8 cellular contexts compared by ENCODE assay signal in genomic region chr14:55446127-55446736, GRCh38. TPM values are rescaled to one million over a fixed set of nuclear protein-coding genes. Genes with fewer than 3 reads are reported as not detected.
DNase-seq lines count a peak whose midpoint lies in the region; ATAC-seq, FAIRE-seq and TF ChIP-seq lines count a peak whose summit lies in the region.

No MANE protein-coding gene starts in this region.

- H3K9me3 ChIP-seq in T-helper 17 cell (ENCODE audit: control insufficient read depth, low read length, poor library complexity, severe bottlenecking) (no peaks in the 10 kb centered on the region), K562 (replicated peaks; ENCODE audit: control insufficient read depth, insufficient read depth, low read depth, low read length) (no peaks in the 10 kb centered on the region)

- WGBS in K562 (ENCODE audit: insufficient coverage, low coverage, missing lambda C conversion rate) = 5% methylated on average over 5 of the region's 5 CpGs

- H3K4me1 Mint-ChIP-seq in T-helper 17 cell = peaks cover 4% of the 10 kb centered on the region

- intact Hi-C loops in K562 (cut with micrococcal nuclease) = loop anchor here (10.0 kb wide), 2 partner anchors 249 to 279 kb away; no protein-coding TSS in a partner anchor

- TF ChIP-seq CTCF in GM13976 (IDR thresholded peaks at IDR 0.05; ENCODE audit: borderline replicate concordance, control extremely low read depth, extremely low read depth, insufficient read depth, missing control alignments) = peak; percentile 62
- peak; percentile 61 to 69 (median 67) for TF ChIP-seq CTCF in K562 (IDR thresholded peaks at IDR 0.05 in 2 of 3, conservative IDR thresholded peaks at IDR 0.05 in 1 of 3; ENCODE audit: insufficient read depth in 2 of 3, low read depth in 1 of 3, low read length in 3 of 3)

- in situ Hi-C loops in GM13976 (cut with MboI; ENCODE audit: low sequenced_read_pairs, unreplicated experiment) = loop anchor here (25.0 kb wide), 1 partner anchor 266 kb away; no protein-coding TSS in a partner anchor
- in situ Hi-C loops in K562 (cut with MboI) = loop anchor here (10.0 kb wide), 1 partner anchor 1029 kb away; no protein-coding TSS in a partner anchor

- H3K27me3 Mint-ChIP-seq in T-helper 17 cell = no peaks in the 10 kb centered on the region

- DNase-seq in GM13976 (ENCODE audit: low spot score) (peak; percentile 67), NCI-H1694 treated with DMSO at 0.1 percent for 48 hours (lab: John Stamatoyannopoulos, UW) (peak; percentile 80), T-helper 17 cell (peak in 2 of 3 donors; percentile 13 to 43), K562 (ENCODE audit: extremely low read depth in 1 of 4, low spot score in 3 of 4) (peak; percentile 48 to 81 (median 54)), inferior parietal cortex (ENCODE audit: extremely low spot score) (peak; percentile 82)
- peak; percentile 15 for DNase-seq in stimulated activated CD4-positive, alpha-beta T cell treated with anti-CD3 and anti-CD28 coated beads, Interleukin-1b, Interleukin-23, amount 100 ng/mL, for 1 hour (ENCODE audit: low read depth in 2 of 2)

- BruUV-seq in K562 (replicated peaks; lab: Mats Ljungman, UMichigan) = no TSS peak

- H3K27ac ChIP-seq in ACC112 (ENCODE audit: low read depth, low read length) (peak overlapping the region; percentile 91), K562 (ENCODE audit: extremely low read depth, low read depth, low read length) (no peak overlapping the region)

- no peak overlapping the region for H3K27ac Mint-ChIP-seq in T-helper 17 cell

- H3K4me3 ChIP-seq in ACC112 (ENCODE audit: low read depth, low read length) (peak overlapping the region; percentile 55), K562 (no peak overlapping the region)

- H4K20me1 ChIP-seq in K562 (replicated peaks; ENCODE audit: control insufficient read depth, insufficient read depth, low read length) = no peaks in the 10 kb centered on the region

- H3K4me1 ChIP-seq in ACC112 (ENCODE audit: control insufficient read depth, insufficient read depth, low read length, unreplicated experiment) (peaks cover 43% of the 10 kb centered on the region), K562 (replicated peaks in 1 of 2; ENCODE audit: control insufficient read depth in 2 of 2, insufficient read depth in 2 of 2, low read length in 2 of 2) (no peaks in the 10 kb centered on the region; a peak in 1 of 5 replicates)

- H3K9me1 ChIP-seq in K562 (ENCODE audit: control insufficient read depth, insufficient read depth, low read length) = no peaks in the 10 kb centered on the region

- FAIRE-seq in K562 (lab: Jason Lieb, UNC) = peak; percentile 67

- no peak overlapping the region for H3K4me3 Mint-ChIP-seq in T-helper 17 cell

- no peak overlapping the region for H3K9ac ChIP-seq in K562 (ENCODE audit: insufficient read depth in 1 of 2, low read depth in 2 of 2, low read length in 2 of 2)

- TF ChIP-seq POLR2A in K562 (conservative IDR thresholded peaks at IDR 0.05) (no peak), GM18505 (IDR thresholded peaks at IDR 0.05; ENCODE audit: borderline replicate concordance, extremely low read depth, insufficient read depth, insufficient read length) (no peak)

- POLR2A ChIA-PET in K562 (lab: Yijun Ruan, JAX) = no interaction called here

- TF ChIP-seq EP300 in K562 (IDR thresholded peaks at IDR 0.05; ENCODE audit: low read length) = no peak

- H3K4me2 ChIP-seq in K562 (ENCODE audit: insufficient read depth, low read length) = no peak overlapping the region

- H2AFZ ChIP-seq in ACC112 (ENCODE audit: low read length, unreplicated experiment) (peak overlapping the region; percentile 99), K562 (ENCODE audit: low read depth, low read length) (no peak overlapping the region)

- ATAC-seq in T-helper 17 cell (peak; percentile 58), K562 (peak; percentile 91), GM18505 (IDR thresholded peaks at IDR 0.05; ENCODE audit: unreplicated experiment) (no peak)

- CTCF ChIA-PET in K562 (lab: Yijun Ruan, JAX; ENCODE audit: low intra/inter-chr PET ratio) = interaction anchor here (0.5 to 0.7 kb wide), 7 partner anchors 72 to 1731 kb away, joined by 3 to 7 read pairs (median 4); no protein-coding TSS in a partner anchor

- H3K36me3 ChIP-seq in ACC112 (ENCODE audit: insufficient read depth, low read length) (no peaks in the 10 kb centered on the region), K562 (ENCODE audit: control insufficient read depth, insufficient read depth, low read length) (no peaks in the 10 kb centered on the region)

- H3K79me2 ChIP-seq in ACC112 (ENCODE audit: control insufficient read depth, insufficient read depth, low read length, unreplicated experiment) (no peaks in the 10 kb centered on the region), K562 (ENCODE audit: control insufficient read depth, insufficient read depth, low read length) (no peaks in the 10 kb centered on the region)

- peak; percentile 57 to 70 for TF ChIP-seq RAD21 in K562 (CRISPR knock-in tag; conservative IDR thresholded peaks at IDR 0.05 in 1 of 2, IDR thresholded peaks at IDR 0.05 in 1 of 2)

- no peaks in the 10 kb centered on the region for H3K27me3 ChIP-seq in ACC112 (ENCODE audit: insufficient read depth, low read length)
- H3K27me3 ChIP-seq in K562 (ENCODE audit: control insufficient read depth in 2 of 2, insufficient read depth in 2 of 2, low read length in 2 of 2) = no peaks in the 10 kb centered on the region

- H3K36me3 Mint-ChIP-seq in T-helper 17 cell (ENCODE audit: low read depth) = no peaks in the 10 kb centered on the region

TF ChIP-seq in K562, 482 proteins besides CTCF, POLR2A, EP300 and RAD21 (continues in another document):
- TF ChIP-seq VEZF1 (CRISPR knock-in tag; IDR thresholded peaks at IDR 0.05) = peak; percentile 53; the same call in 1 of the 2 replicates
- 0 out of 2 replicates have a peak, but pooled peaks have one; percentile 12 for TF ChIP-seq ATF7 (IDR thresholded peaks at IDR 0.05)
- no peak for TF ChIP-seq ATF1 (CRISPR knock-in tag; IDR thresholded peaks at IDR 0.05)
- TF ChIP-seq ATF1 (tag; IDR thresholded peaks at IDR 0.05) = 0 out of 2 replicates have a peak, but pooled peaks have one; percentile 13
- TF ChIP-seq SMC3 (conservative IDR thresholded peaks at IDR 0.05; ENCODE audit: insufficient read depth, low read depth, low read length) = peak; percentile 42; the same call in 1 of the 2 replicates
- TF ChIP-seq CC2D1A (IDR thresholded peaks at IDR 0.05) = 0 out of 2 replicates have a peak, but pooled peaks have one; percentile 32
- peak; percentile 35; the same call in 1 of the 2 replicates for TF ChIP-seq ARID2 (IDR thresholded peaks at IDR 0.05)
- 0 out of 2 replicates have a peak, but pooled peaks have one; percentile 27 for TF ChIP-seq ZNF384 (IDR thresholded peaks at IDR 0.05; ENCODE audit: low read depth, low read length)

RNA-seq across cellular contexts. Expression of gene TBPL2, which starts 5.8 kb away (rescaled TPM):
- total RNA-seq in T-helper 17 cell (not detected), K562 (2014; rRNA removed) (not detected in 2 replicates), K562 (2014; rRNA removed; fragmentation: Illumina TruSeq; extraction: Trizol) (not detected in 2 replicates), K562 (2015; rRNA removed; fragmentation: Illumina TruSeq; extraction: Trizol) (not detected in 2 replicates), K562 (2021) (not detected in 2 replicates)
- total RNA-seq in K562 (2011; cell fraction: chromatin; rRNA removed; ENCODE audit: low replicate concordance) = not detected in 2 replicates
- not detected in 2 replicates for total RNA-seq in K562 (2011; cell fraction: nucleolus; rRNA removed)
- not detected in 2 replicates for total RNA-seq in K562 (2011; cell fraction: nucleoplasm; rRNA removed)
- polyA plus RNA-seq in K562 (2011; rRNA removed) (not detected in 2 replicates), K562 (2014; fragmentation: Illumina TruSeq; extraction: Trizol) (not detected in 2 replicates), K562 (2014; fragmentation: Nextera tagmentation; extraction: Ambion mirVana) (not detected), K562 (2014; rRNA removed) (not detected in 2 replicates)
- polyA plus RNA-seq in K562 (2011; cell fraction: cytosol; rRNA removed) = not detected in 2 replicates
- polyA plus RNA-seq in K562 (2011; cell fraction: nucleus; rRNA removed) = not detected in 2 replicates
- polyA plus RNA-seq in K562 (2012) = not detected in 2 replicates
- not detected in 2 replicates for polyA minus RNA-seq in K562 (2011; rRNA and poly(A)+ RNA removed)
- polyA minus RNA-seq in K562 (2011; cell fraction: cytosol; rRNA and poly(A)+ RNA removed) = not detected in 2 replicates
- not detected in 2 replicates for polyA minus RNA-seq in K562 (2011; cell fraction: nucleus; rRNA and poly(A)+ RNA removed)

RNA-seq across cellular contexts. Expression of gene ATG14, which starts 34.6 kb away (rescaled TPM):
- total RNA-seq in T-helper 17 cell = 10 to 100 TPM; 16.3 to 21.7 TPM
- total RNA-seq in K562 (2011; cell fraction: chromatin; rRNA removed; ENCODE audit: low replicate concordance) = 5.2 and 10.8 TPM in 2 replicates
- 2.8 and 3.7 TPM in 2 replicates for total RNA-seq in K562 (2011; cell fraction: nucleolus; rRNA removed)
- 6.0 and 9.4 TPM in 2 replicates for total RNA-seq in K562 (2011; cell fraction: nucleoplasm; rRNA removed)
- total RNA-seq in K562 (2014; rRNA removed) = 2.8 and 3.8 TPM in 2 replicates
- total RNA-seq in K562 (2014; rRNA removed; fragmentation: Illumina TruSeq; extraction: Trizol) = 3.5 and 4.4 TPM in 2 replicates
- total RNA-seq in K562 (2015; rRNA removed; fragmentation: Illumina TruSeq; extraction: Trizol) = 3.7 and 3.8 TPM in 2 replicates
- 2.6 and 3.4 TPM in 2 replicates for total RNA-seq in K562 (2021)
- 3.1 and 4.1 TPM in 2 replicates for polyA plus RNA-seq in K562 (2011; rRNA removed)
- polyA plus RNA-seq in K562 (2011; cell fraction: cytosol; rRNA removed) = 1.3 and 2.0 TPM in 2 replicates
- polyA plus RNA-seq in K562 (2011; cell fraction: nucleus; rRNA removed) = 6.3 and 6.7 TPM in 2 replicates
- polyA plus RNA-seq in K562 (2012) = 2.1 and 2.2 TPM in 2 replicates
- polyA plus RNA-seq in K562 (2014; fragmentation: Illumina TruSeq; extraction: Trizol) = 3.1 and 3.6 TPM in 2 replicates
- under 1 TPM; 0.55 to 0.99 TPM for polyA plus RNA-seq in K562 (2014; fragmentation: Nextera tagmentation; extraction: Ambion mirVana)
- polyA plus RNA-seq in K562 (2014; rRNA removed) = 2.6 and 4.2 TPM in 2 replicates
- 4.4 and 4.5 TPM in 2 replicates for polyA minus RNA-seq in K562 (2011; rRNA and poly(A)+ RNA removed)
- polyA minus RNA-seq in K562 (2011; cell fraction: cytosol; rRNA and poly(A)+ RNA removed) = 1.7 and 1.9 TPM in 2 replicates
- 3.0 and 3.3 TPM in 2 replicates for polyA minus RNA-seq in K562 (2011; cell fraction: nucleus; rRNA and poly(A)+ RNA removed)

Comparison
In these comparisons a context has a peak if more than half of its experiments do, and no peak if none do; other contexts are left out.
1. DNase-seq: peak in every context shown above with its lines; median percentile 82 in inferior parietal cortex; 80 in NCI-H1694 treated with DMSO at 0.1 percent for 48 hours; 67 in GM13976; 54 in K562; 28 in T-helper 17 cell; 15 in stimulated activated CD4-positive, alpha-beta T cell treated with anti-CD3 and anti-CD28 coated beads, Interleukin-1b, Interleukin-23, amount 100 ng/mL, for 1 hour.